25 cellular contexts compared by ENCODE assay signal in genomic region chr9:72044095-72044494, GRCh38. TPM values are rescaled to one million over a fixed set of nuclear protein-coding genes. Genes with fewer than 3 reads are reported as not detected.
"Had no signal": no experiment of that assay in that cellular context is flagged by ENCODE, and none has a peak within 500 bp of the region (broad histone marks: within the 10 kb centered on the region; RNA-seq: fewer than 3 reads in every experiment).

No MANE protein-coding gene starts in this region.

- ATAC-seq: esophagus mucosa; heart left ventricle; natural killer cell treated with Interleukin-12 subunit alpha and Interleukin-12 subunit beta and Interleukin-15 and Interleukin-18, amount 100 ng/mL, for 72 hours; psoas muscle; sciatic nerve had no signal

- H3K4me3 ChIP-seq: heart left ventricle, neural progenitor cell, psoas muscle, stomach, thoracic aorta, transverse colon had no signal

- H3K36me3 ChIP-seq: heart left ventricle, neural progenitor cell, stomach, thoracic aorta, transverse colon had no signal

- H3K27me3 ChIP-seq: heart left ventricle, neural progenitor cell, stomach, transverse colon had no signal

- FAIRE-seq: endometrium, frontal cortex, islet of Langerhans had no signal

- DNase-seq: effector memory CD4-positive, alpha-beta T cell; heart left ventricle; hypothalamus; mammary epithelial cell; psoas muscle; retina; stimulated activated CD4-positive, alpha-beta T cell treated with anti-CD3 and anti-CD28 coated beads, Interleukin-2, amount 100 ng/mL, for 24 hours; stimulated activated naive CD4-positive, alpha-beta T cell; stomach; substantia nigra; transverse colon had no signal

- H2AFZ ChIP-seq: neural progenitor cell had no signal

- H3K4me2 ChIP-seq: neural progenitor cell had no signal

- H3K9ac ChIP-seq: neural progenitor cell had no signal

- H3K9me3 ChIP-seq: heart left ventricle, psoas muscle, stomach, thoracic aorta, transverse colon had no signal

- H3K27ac ChIP-seq: heart left ventricle, neural progenitor cell, psoas muscle, stomach, thoracic aorta, transverse colon had no signal

- H3K4me1 ChIP-seq: neural progenitor cell had no signal

RNA-seq across cellular contexts. Expression of gene C9orf57, which starts 16.3 kb away (rescaled TPM):
- total RNA-seq: esophagus mucosa; fibroblast of lung; frontal cortex; glomerular endothelial cell; heart left ventricle; lower leg skin; mammary epithelial cell; natural killer cell treated with Interleukin-12 subunit alpha and Interleukin-12 subunit beta and Interleukin-15 and Interleukin-18, amount 100 ng/mL, for 72 hours; osteoblast; psoas muscle; sciatic nerve; skeletal muscle tissue; stomach; thoracic aorta; transverse colon; ureter had no signal
- polyA plus RNA-seq: fibroblast of lung, heart left ventricle, mammary epithelial cell, stomach had no signal
